Comparison of ENCODE assay signal across 8 cellular contexts in genomic region chr2:9739508-9739907, GRCh38.
DNase-seq lines count a peak whose midpoint lies in the region; ATAC-seq and TF ChIP-seq lines count a peak whose summit lies in the region.

No MANE protein-coding gene starts in this region.

- H3K27me3 Mint-ChIP-seq in activated naive CD8-positive, alpha-beta T cell = no peaks in the 10 kb centered on the region
- H3K27me3 Mint-ChIP-seq in endothelial cell (ENCODE audit: unreplicated experiment) = peaks cover 8% of the 10 kb centered on the region

- no peak overlapping the region for H3K4ac ChIP-seq in mesenchymal stem cell (ENCODE audit: low read depth in 1 of 2, low read length in 2 of 2)

- TF ChIP-seq CTCF in upper lobe of right lung (IDR thresholded peaks at IDR 0.05) (no peak), endothelial cell (IDR thresholded peaks at IDR 0.05; ENCODE audit: unreplicated experiment) (no peak)

- WGBS in mesenchymal stem cell = 93% methylated on average over 21 of the region's 21 CpGs

- no peak overlapping the region for H3K14ac ChIP-seq in mesenchymal stem cell (ENCODE audit: low read length in 2 of 2)

- no peak overlapping the region for H2AFZ ChIP-seq in mesenchymal stem cell (ENCODE audit: low read depth, low read length)

- no peak overlapping the region for H4K8ac ChIP-seq in mesenchymal stem cell (ENCODE audit: low read length)

- no peak overlapping the region for H3K23ac ChIP-seq in mesenchymal stem cell (ENCODE audit: low read length in 2 of 2)

- peak; percentile 29 for DNase-seq in CD1c-positive myeloid dendritic cell (ENCODE audit: extremely low spot score)
- no peak for DNase-seq in mesenchymal stem cell
- peak; percentile 77 for DNase-seq in upper lobe of right lung
- no peak for DNase-seq in endothelial cell (ENCODE audit: low spot score)

- H2BK5ac ChIP-seq in mesenchymal stem cell (ENCODE audit: low read depth, low read length, poor library complexity, severe bottlenecking) = no peak overlapping the region

- no peaks in the 10 kb centered on the region for H3K36me3 ChIP-seq in mesenchymal stem cell (ENCODE audit: control insufficient read depth in 1 of 2, insufficient read depth in 2 of 2, low read depth in 1 of 2, low read length in 2 of 2)
- no peaks in the 10 kb centered on the region for H3K36me3 ChIP-seq in upper lobe of right lung

- H3K9me3 Mint-ChIP-seq in activated naive CD8-positive, alpha-beta T cell (ENCODE audit: low read depth) = no peaks in the 10 kb centered on the region
- peaks cover 6% of the 10 kb centered on the region for H3K9me3 Mint-ChIP-seq in endothelial cell (ENCODE audit: unreplicated experiment)

- H3K4me3 Mint-ChIP-seq in activated naive CD8-positive, alpha-beta T cell = peak overlapping the region; percentile 82
- no peak overlapping the region for H3K4me3 Mint-ChIP-seq in endothelial cell (ENCODE audit: unreplicated experiment)

- H3K9ac ChIP-seq in mesenchymal stem cell (ENCODE audit: low read length) = peak overlapping the region; percentile 86

- no peaks in the 10 kb centered on the region for H3K36me3 Mint-ChIP-seq in activated naive CD8-positive, alpha-beta T cell
- peaks cover 8% of the 10 kb centered on the region for H3K36me3 Mint-ChIP-seq in endothelial cell (ENCODE audit: low read depth, unreplicated experiment)

- H3K9me3 ChIP-seq in mesenchymal stem cell (ENCODE audit: control insufficient read depth, low read length) (peaks cover 19% of the 10 kb centered on the region), upper lobe of right lung (no peaks in the 10 kb centered on the region)

- no peak overlapping the region for H2BK12ac ChIP-seq in mesenchymal stem cell (ENCODE audit: low read length in 2 of 2)

- H3K27ac Mint-ChIP-seq in activated naive CD8-positive, alpha-beta T cell = peak overlapping the region; percentile 88
- H3K27ac Mint-ChIP-seq in endothelial cell (ENCODE audit: unreplicated experiment) = no peak overlapping the region

- H2BK120ac ChIP-seq in mesenchymal stem cell (ENCODE audit: low read depth, low read length) = no peak overlapping the region

- peak; percentile 78 for ATAC-seq in upper lobe of right lung
- ATAC-seq in HG03097 (IDR thresholded peaks at IDR 0.05; ENCODE audit: low FRiP score, unreplicated experiment) = no peak
- no peak for ATAC-seq in HG02623 (IDR thresholded peaks at IDR 0.05; ENCODE audit: unreplicated experiment)

- H3K4me3 ChIP-seq in mesenchymal stem cell (ENCODE audit: insufficient read depth in 1 of 2, low read depth in 1 of 2, low read length in 2 of 2) (peak overlapping the region in 1 of 2 experiments; percentile 46), upper lobe of right lung (peak overlapping the region; percentile 39)

- H2BK15ac ChIP-seq in mesenchymal stem cell (ENCODE audit: low read depth, poor library complexity, severe bottlenecking) = no peak overlapping the region

- H2AK5ac ChIP-seq in mesenchymal stem cell (ENCODE audit: low read length, severe bottlenecking) = no peak overlapping the region

- H3K4me1 Mint-ChIP-seq in activated naive CD8-positive, alpha-beta T cell (ENCODE audit: low read depth) = peaks cover 49% of the 10 kb centered on the region
- no peaks in the 10 kb centered on the region for H3K4me1 Mint-ChIP-seq in endothelial cell (ENCODE audit: unreplicated experiment)

- no peak overlapping the region for H3K18ac ChIP-seq in mesenchymal stem cell (ENCODE audit: low read depth in 1 of 2, low read length in 2 of 2)

- intact Hi-C loops in upper lobe of right lung (cut with DNase I) = no loop called here

- H3K27ac ChIP-seq in mesenchymal stem cell (ENCODE audit: low read length, poor library complexity, severe bottlenecking) (no peak overlapping the region), upper lobe of right lung (peak overlapping the region; percentile 69)

- no peak overlapping the region for H3K4me2 ChIP-seq in mesenchymal stem cell (ENCODE audit: low read length, poor library complexity, severe bottlenecking)

- H3K79me1 ChIP-seq in mesenchymal stem cell (replicated peaks; ENCODE audit: low read length, poor library complexity, severe bottlenecking) = no peaks in the 10 kb centered on the region

- H3K27me3 ChIP-seq in mesenchymal stem cell (ENCODE audit: control insufficient read depth in 1 of 2, insufficient read depth in 1 of 2, low read length in 2 of 2) = peaks cover 0 to 16% of the 10 kb centered on the region in 2 experiments
- H3K27me3 ChIP-seq in upper lobe of right lung = no peaks in the 10 kb centered on the region

- peaks cover 4% of the 10 kb centered on the region for H3K4me1 ChIP-seq in mesenchymal stem cell (ENCODE audit: control insufficient read depth, insufficient read depth, low read depth, low read length)
- H3K4me1 ChIP-seq in upper lobe of right lung = peaks cover 8% of the 10 kb centered on the region

- H4K91ac ChIP-seq in mesenchymal stem cell (ENCODE audit: low read length) = no peak overlapping the region

TF ChIP-seq in PFSK-1, 5 proteins besides CTCF, POLR2A, EP300 and RAD21:
- TF ChIP-seq, protein P1, sequence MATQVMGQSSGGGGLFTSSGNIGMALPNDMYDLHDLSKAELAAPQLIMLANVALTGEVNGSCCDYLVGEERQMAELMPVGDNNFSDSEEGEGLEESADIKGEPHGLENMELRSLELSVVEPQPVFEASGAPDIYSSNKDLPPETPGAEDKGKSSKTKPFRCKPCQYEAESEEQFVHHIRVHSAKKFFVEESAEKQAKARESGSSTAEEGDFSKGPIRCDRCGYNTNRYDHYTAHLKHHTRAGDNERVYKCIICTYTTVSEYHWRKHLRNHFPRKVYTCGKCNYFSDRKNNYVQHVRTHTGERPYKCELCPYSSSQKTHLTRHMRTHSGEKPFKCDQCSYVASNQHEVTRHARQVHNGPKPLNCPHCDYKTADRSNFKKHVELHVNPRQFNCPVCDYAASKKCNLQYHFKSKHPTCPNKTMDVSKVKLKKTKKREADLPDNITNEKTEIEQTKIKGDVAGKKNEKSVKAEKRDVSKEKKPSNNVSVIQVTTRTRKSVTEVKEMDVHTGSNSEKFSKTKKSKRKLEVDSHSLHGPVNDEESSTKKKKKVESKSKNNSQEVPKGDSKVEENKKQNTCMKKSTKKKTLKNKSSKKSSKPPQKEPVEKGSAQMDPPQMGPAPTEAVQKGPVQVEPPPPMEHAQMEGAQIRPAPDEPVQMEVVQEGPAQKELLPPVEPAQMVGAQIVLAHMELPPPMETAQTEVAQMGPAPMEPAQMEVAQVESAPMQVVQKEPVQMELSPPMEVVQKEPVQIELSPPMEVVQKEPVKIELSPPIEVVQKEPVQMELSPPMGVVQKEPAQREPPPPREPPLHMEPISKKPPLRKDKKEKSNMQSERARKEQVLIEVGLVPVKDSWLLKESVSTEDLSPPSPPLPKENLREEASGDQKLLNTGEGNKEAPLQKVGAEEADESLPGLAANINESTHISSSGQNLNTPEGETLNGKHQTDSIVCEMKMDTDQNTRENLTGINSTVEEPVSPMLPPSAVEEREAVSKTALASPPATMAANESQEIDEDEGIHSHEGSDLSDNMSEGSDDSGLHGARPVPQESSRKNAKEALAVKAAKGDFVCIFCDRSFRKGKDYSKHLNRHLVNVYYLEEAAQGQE (IDR thresholded peaks at IDR 0.05; ENCODE audit: insufficient read depth in 1 of 2, low read depth in 2 of 2, low read length in 2 of 2) = no peak
- peak; percentile 37 for TF ChIP-seq FOXP2 (optimal IDR thresholded peaks at IDR 0.05; ENCODE audit: borderline replicate concordance, extremely low read depth, extremely low read length, insufficient read depth)

Comparison
In these comparisons a context has a peak if more than half of its experiments do, and no peak if none do; other contexts are left out.
1. DNase-seq: peak in CD1c-positive myeloid dendritic cell (single experiment) and upper lobe of right lung (single experiment); none in mesenchymal stem cell (single experiment) and endothelial cell (single experiment).